20 cellular contexts compared by ENCODE assay signal in the genomic region with DNA sequence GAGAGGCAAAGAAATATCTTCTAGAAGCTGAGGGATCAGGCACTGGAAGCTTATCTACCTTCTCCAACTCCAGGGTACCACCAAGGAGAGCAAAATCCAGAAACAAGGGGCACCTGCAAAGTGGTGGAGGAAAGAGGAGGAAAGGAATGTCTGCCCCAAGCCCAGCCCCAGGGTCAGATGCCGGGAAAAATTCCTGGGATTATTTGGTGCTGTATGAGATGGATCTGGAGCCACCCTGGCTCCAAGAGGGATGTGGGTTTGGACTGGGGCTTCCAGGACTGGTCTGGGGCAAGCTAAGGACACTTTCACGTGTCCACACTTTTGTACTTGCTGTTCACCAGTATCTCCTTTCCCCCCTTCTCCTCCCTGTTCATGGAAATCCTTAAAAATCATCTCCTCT.
"Had no signal": no experiment of that assay in that cellular context is flagged by ENCODE, and none has a peak within 500 bp of the region (broad histone marks: within the 10 kb centered on the region; RNA-seq: fewer than 3 reads in every experiment).

No MANE protein-coding gene starts in this region.

- H3K36me3 Mint-ChIP-seq: activated naive CD8-positive, alpha-beta T cell treated with anti-CD3 and anti-CD28 coated beads for 36 hours; mesothelial cell of epicardium had no signal

- H3K4me1 Mint-ChIP-seq: activated naive CD8-positive, alpha-beta T cell treated with anti-CD3 and anti-CD28 coated beads for 36 hours had no signal

- H3K9me3 Mint-ChIP-seq: natural killer cell treated with Interleukin-12 subunit alpha and Interleukin-12 subunit beta and Interleukin-15 and Interleukin-18, amount 100 ng/mL, for 72 hours; stimulated activated naive B cell treated with anti-CD40 and anti-IgM and Interleukin-4, amounts not matched to agents 10 μg/mL and 1 μg/mL and 100 μg/mL, for 72 hours had no signal

- DNase-seq: activated CD4-positive, alpha-beta T cell treated with anti-CD3 and anti-CD28 coated beads for 1 hour; activated naive CD4-positive, alpha-beta T cell treated with Interleukin-2 at 50 U/mL for 16 hours; activated naive CD8-positive, alpha-beta T cell treated with anti-CD3 and anti-CD28 coated beads for 36 hours; activated T-cell treated with anti-CD3 and anti-CD28 coated beads, Interleukin-2, amount 50 U/mL, for 24 hours; cortex of kidney; kidney; pancreas; stimulated activated CD4-positive, alpha-beta T cell treated with anti-CD3 and anti-CD28 coated beads, Interleukin-2, amount 100 ng/mL, for 48 hours; stimulated activated CD8-positive, alpha-beta memory T cell treated with anti-CD3 and anti-CD28 coated beads, Interleukin-4, amount 100 ng/mL, for 48 hours; stimulated activated naive B cell treated with anti-CD40 and anti-IgM and Interleukin-4, amounts not matched to agents 10 μg/mL and 1 μg/mL and 100 μg/mL, for 72 hours; T-helper 1 cell; transverse colon; uterus had no signal

- ATAC-seq: left lobe of liver; natural killer cell treated with Interleukin-12 subunit alpha and Interleukin-12 subunit beta and Interleukin-15 and Interleukin-18, amount 100 ng/mL, for 72 hours; pancreas; sciatic nerve; stimulated activated naive B cell treated with anti-CD40 and anti-IgM and Interleukin-4, amounts not matched to agents 10 μg/mL and 1 μg/mL and 100 μg/mL, for 72 hours had no signal

- H3K9me3 ChIP-seq: pancreas had no signal

- H3K27me3 Mint-ChIP-seq: stimulated activated naive B cell treated with anti-CD40 and anti-IgM and Interleukin-4, amounts not matched to agents 10 μg/mL and 1 μg/mL and 100 μg/mL, for 72 hours had no signal

- H3K27ac Mint-ChIP-seq: activated naive CD8-positive, alpha-beta T cell treated with anti-CD3 and anti-CD28 coated beads for 36 hours; activated T-cell treated with anti-CD3 and anti-CD28 coated beads, Interleukin-2, amount 50 U/mL, for 24 hours; activated T-helper 2 cell treated with anti-CD3 and anti-CD28 coated beads, Interferon-gamma antibody, Interleukin-2, Interleukin-4, amounts not matched to agents 10 μg/mL and 5 μg/mL and 100 μg/mL, durations not matched to agents 14 hours and 24 hours and 36 hours; mesothelial cell of epicardium; natural killer cell treated with Interleukin-12 subunit alpha and Interleukin-12 subunit beta and Interleukin-15 and Interleukin-18, amount 100 ng/mL, for 72 hours; stimulated activated naive B cell treated with anti-CD40 and anti-IgM and Interleukin-4, amounts not matched to agents 10 μg/mL and 1 μg/mL and 100 μg/mL, for 72 hours had no signal

- H3K4me3 Mint-ChIP-seq: activated naive CD8-positive, alpha-beta T cell treated with anti-CD3 and anti-CD28 coated beads for 36 hours; activated T-cell treated with anti-CD3 and anti-CD28 coated beads, Interleukin-2, amount 50 U/mL, for 24 hours; mesothelial cell of epicardium; natural killer cell treated with Interleukin-12 subunit alpha and Interleukin-12 subunit beta and Interleukin-15 and Interleukin-18, amount 100 ng/mL, for 72 hours; stimulated activated naive B cell treated with anti-CD40 and anti-IgM and Interleukin-4, amounts not matched to agents 10 μg/mL and 1 μg/mL and 100 μg/mL, for 72 hours had no signal

- H3K36me3 ChIP-seq: pancreas, transverse colon, uterus had no signal

- H3K27ac ChIP-seq: epithelial cell of prostate, pancreas, transverse colon, uterus had no signal

- H3K27me3 ChIP-seq: pancreas, transverse colon, uterus had no signal

- FAIRE-seq: bronchial epithelial cell, kidney, pancreas had no signal

- H3K4me1 ChIP-seq: pancreas, uterus had no signal

- H3K4me3 ChIP-seq: pancreas, transverse colon, uterus had no signal
